ENCODE assay signal across 1 cellular context in the genomic region with DNA sequence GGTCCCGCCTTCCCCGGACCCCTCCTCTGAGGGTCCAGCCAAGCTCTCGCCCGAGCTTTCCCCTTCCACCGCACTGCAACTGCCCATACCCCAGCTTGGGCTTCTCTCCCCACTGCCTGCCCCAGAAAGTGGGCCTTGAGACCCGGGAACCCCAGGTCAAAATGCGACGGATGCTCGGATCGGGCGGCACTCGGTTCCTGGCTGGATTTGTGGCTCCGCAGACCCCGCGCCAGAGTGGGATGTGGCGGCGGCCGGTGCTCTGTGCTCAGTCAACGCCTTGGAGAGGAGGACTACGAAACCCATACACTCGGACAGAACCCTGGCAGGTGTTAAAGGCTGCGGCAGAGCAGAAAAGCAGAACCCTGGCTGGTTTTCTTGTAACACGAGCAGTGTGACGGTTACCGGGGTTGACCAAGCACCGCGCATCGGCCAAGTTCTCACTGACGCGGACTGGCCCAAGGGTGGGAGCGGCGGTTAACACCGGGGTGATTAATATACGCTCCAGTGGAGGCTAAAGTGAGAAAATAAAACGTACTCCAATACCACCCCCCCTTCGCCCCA.
TF ChIP-seq lines count a peak whose summit lies in the region.

No MANE protein-coding gene starts in this region.

TF ChIP-seq in GM12878, 131 proteins besides CTCF, POLR2A, EP300 and RAD21 (continued from another document):
- TF ChIP-seq, protein P1, sequence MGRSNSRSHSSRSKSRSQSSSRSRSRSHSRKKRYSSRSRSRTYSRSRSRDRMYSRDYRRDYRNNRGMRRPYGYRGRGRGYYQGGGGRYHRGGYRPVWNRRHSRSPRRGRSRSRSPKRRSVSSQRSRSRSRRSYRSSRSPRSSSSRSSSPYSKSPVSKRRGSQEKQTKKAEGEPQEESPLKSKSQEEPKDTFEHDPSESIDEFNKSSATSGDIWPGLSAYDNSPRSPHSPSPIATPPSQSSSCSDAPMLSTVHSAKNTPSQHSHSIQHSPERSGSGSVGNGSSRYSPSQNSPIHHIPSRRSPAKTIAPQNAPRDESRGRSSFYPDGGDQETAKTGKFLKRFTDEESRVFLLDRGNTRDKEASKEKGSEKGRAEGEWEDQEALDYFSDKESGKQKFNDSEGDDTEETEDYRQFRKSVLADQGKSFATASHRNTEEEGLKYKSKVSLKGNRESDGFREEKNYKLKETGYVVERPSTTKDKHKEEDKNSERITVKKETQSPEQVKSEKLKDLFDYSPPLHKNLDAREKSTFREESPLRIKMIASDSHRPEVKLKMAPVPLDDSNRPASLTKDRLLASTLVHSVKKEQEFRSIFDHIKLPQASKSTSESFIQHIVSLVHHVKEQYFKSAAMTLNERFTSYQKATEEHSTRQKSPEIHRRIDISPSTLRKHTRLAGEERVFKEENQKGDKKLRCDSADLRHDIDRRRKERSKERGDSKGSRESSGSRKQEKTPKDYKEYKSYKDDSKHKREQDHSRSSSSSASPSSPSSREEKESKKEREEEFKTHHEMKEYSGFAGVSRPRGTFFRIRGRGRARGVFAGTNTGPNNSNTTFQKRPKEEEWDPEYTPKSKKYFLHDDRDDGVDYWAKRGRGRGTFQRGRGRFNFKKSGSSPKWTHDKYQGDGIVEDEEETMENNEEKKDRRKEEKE (IDR thresholded peaks at IDR 0.05): no peak
- peak; percentile 17 for TF ChIP-seq RELA (IDR thresholded peaks at IDR 0.05; ENCODE audit: borderline replicate concordance, partially characterized antibody)
- TF ChIP-seq, protein P2, sequence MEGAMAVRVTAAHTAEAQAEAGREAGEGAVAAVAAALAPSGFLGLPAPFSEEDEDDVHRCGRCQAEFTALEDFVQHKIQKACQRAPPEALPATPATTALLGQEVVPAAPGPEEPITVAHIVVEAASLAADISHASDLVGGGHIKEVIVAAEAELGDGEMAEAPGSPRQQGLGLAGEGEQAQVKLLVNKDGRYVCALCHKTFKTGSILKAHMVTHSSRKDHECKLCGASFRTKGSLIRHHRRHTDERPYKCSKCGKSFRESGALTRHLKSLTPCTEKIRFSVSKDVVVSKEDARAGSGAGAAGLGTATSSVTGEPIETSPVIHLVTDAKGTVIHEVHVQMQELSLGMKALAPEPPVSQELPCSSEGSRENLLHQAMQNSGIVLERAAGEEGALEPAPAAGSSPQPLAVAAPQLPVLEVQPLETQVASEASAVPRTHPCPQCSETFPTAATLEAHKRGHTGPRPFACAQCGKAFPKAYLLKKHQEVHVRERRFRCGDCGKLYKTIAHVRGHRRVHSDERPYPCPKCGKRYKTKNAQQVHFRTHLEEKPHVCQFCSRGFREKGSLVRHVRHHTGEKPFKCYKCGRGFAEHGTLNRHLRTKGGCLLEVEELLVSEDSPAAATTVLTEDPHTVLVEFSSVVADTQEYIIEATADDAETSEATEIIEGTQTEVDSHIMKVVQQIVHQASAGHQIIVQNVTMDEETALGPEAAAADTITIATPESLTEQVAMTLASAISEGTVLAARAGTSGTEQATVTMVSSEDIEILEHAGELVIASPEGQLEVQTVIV (IDR thresholded peaks at IDR 0.05; ENCODE audit: borderline replicate concordance, partially characterized antibody): no peak
- TF ChIP-seq, protein P3, sequence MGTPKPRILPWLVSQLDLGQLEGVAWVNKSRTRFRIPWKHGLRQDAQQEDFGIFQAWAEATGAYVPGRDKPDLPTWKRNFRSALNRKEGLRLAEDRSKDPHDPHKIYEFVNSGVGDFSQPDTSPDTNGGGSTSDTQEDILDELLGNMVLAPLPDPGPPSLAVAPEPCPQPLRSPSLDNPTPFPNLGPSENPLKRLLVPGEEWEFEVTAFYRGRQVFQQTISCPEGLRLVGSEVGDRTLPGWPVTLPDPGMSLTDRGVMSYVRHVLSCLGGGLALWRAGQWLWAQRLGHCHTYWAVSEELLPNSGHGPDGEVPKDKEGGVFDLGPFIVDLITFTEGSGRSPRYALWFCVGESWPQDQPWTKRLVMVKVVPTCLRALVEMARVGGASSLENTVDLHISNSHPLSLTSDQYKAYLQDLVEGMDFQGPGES (IDR thresholded peaks at IDR 0.05): no peak
- TF ChIP-seq MYC (IDR thresholded peaks at IDR 0.05; ENCODE audit: insufficient read depth, insufficient read length, insufficient replicate concordance, low read length, severe bottlenecking): no peak
- TF ChIP-seq, protein P4, sequence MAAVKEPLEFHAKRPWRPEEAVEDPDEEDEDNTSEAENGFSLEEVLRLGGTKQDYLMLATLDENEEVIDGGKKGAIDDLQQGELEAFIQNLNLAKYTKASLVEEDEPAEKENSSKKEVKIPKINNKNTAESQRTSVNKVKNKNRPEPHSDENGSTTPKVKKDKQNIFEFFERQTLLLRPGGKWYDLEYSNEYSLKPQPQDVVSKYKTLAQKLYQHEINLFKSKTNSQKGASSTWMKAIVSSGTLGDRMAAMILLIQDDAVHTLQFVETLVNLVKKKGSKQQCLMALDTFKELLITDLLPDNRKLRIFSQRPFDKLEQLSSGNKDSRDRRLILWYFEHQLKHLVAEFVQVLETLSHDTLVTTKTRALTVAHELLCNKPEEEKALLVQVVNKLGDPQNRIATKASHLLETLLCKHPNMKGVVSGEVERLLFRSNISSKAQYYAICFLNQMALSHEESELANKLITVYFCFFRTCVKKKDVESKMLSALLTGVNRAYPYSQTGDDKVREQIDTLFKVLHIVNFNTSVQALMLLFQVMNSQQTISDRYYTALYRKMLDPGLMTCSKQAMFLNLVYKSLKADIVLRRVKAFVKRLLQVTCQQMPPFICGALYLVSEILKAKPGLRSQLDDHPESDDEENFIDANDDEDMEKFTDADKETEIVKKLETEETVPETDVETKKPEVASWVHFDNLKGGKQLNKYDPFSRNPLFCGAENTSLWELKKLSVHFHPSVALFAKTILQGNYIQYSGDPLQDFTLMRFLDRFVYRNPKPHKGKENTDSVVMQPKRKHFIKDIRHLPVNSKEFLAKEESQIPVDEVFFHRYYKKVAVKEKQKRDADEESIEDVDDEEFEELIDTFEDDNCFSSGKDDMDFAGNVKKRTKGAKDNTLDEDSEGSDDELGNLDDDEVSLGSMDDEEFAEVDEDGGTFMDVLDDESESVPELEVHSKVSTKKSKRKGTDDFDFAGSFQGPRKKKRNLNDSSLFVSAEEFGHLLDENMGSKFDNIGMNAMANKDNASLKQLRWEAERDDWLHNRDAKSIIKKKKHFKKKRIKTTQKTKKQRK (IDR thresholded peaks at IDR 0.05; ENCODE audit: low read depth, low read length): no peak
- TF ChIP-seq HDGF (IDR thresholded peaks at IDR 0.05): no peak
- TF ChIP-seq ATF7 (IDR thresholded peaks at IDR 0.05; ENCODE audit: low read depth): peak; percentile 53; the same call in 1 of the 2 replicates
- no peak for TF ChIP-seq SRF (IDR thresholded peaks at IDR 0.05; ENCODE audit: low read depth in 2 of 2, low read length in 2 of 2)
- no peak for TF ChIP-seq NFIC (IDR thresholded peaks at IDR 0.05; ENCODE audit: low read depth, low read length)
- no peak for TF ChIP-seq ESRRA (IDR thresholded peaks at IDR 0.05; ENCODE audit: low read length)
- no peak for TF ChIP-seq ZNF274 (IDR thresholded peaks at IDR 0.05; ENCODE audit: insufficient read depth, insufficient read length)
- TF ChIP-seq CBX5 (IDR thresholded peaks at IDR 0.05; ENCODE audit: low read depth): no peak
- no peak for TF ChIP-seq ZNF207 (IDR thresholded peaks at IDR 0.05; ENCODE audit: borderline replicate concordance)
- no peak for TF ChIP-seq TBL1XR1 (IDR thresholded peaks at IDR 0.05; ENCODE audit: low read depth, low read length)
- TF ChIP-seq SUZ12 (IDR thresholded peaks at IDR 0.05; ENCODE audit: unreplicated experiment): no peak
- no peak for TF ChIP-seq SREBF1 (IDR thresholded peaks at IDR 0.05; ENCODE audit: low read length)
- no peak for TF ChIP-seq JUNB (IDR thresholded peaks at IDR 0.05)
- no peak for TF ChIP-seq HCFC1 (IDR thresholded peaks at IDR 0.05; ENCODE audit: low read length)
- TF ChIP-seq BHLHE40 (IDR thresholded peaks at IDR 0.05; ENCODE audit: borderline replicate concordance in 1 of 2, low read depth in 2 of 2, low read length in 1 of 2): peak; percentile 50 to 74; a peak in 3 of 4 replicates
- peak; percentile 69 for TF ChIP-seq NR2F1 (conservative IDR thresholded peaks at IDR 0.05)
- 0 out of 2 replicates have a peak, but pooled peaks have one; percentile 4 for TF ChIP-seq YY1 (IDR thresholded peaks at IDR 0.05; ENCODE audit: low read depth, low read length)
- TF ChIP-seq IRF4 (IDR thresholded peaks at IDR 0.05; ENCODE audit: low read depth, low read length): no peak
- no peak for TF ChIP-seq GABPA (IDR thresholded peaks at IDR 0.05; ENCODE audit: low read depth)
- TF ChIP-seq RCOR1 (conservative IDR thresholded peaks at IDR 0.05; ENCODE audit: low read depth, low read length): no peak; the same call in 1 of the 2 replicates
TF ChIP-seq in GM12878: peak in this region for 33.
